9 cellular contexts compared by ENCODE assay signal in the genomic region with DNA sequence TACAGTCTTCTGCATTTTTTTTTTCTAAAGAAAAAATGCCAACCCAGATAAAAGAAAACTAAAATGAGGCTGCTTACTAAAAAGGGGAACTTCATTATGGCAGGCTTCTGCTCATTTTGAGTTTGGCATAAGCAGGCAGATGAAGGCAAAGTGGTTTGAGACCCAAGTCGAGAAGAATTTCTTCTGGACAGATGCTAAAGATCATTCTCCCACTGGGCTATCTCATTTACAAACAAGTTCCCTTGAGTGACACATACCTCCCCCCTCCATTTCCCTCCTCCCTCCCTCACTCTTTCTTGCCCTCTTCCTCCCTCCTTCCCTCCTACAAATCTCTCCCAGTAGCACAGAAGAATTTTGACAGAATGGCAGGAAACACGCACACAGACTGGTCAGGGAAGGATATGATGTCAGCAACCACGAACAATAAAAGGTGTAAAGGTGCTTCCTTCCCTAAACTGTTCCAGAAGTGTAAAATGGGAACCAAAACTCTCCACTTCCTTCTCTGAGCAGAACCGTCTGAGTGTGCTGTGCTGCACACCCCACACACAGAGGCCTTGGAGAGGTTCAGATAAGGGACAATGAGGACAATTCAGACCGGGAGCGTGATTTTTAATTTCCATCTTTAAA. TPM values are rescaled to one million over a fixed set of nuclear protein-coding genes. Genes with fewer than 3 reads are reported as not detected.
DNase-seq lines count a peak whose midpoint lies in the region; ATAC-seq, FAIRE-seq and TF ChIP-seq lines count a peak whose summit lies in the region.
"Had no signal": no experiment of that assay in that cellular context is flagged by ENCODE, and none has a peak within 500 bp of the region (broad histone marks: within the 10 kb centered on the region; RNA-seq: fewer than 3 reads in every experiment).

No MANE protein-coding gene starts in this region.

- peaks cover 13% of the 10 kb centered on the region for H3K4me1 Mint-ChIP-seq in activated CD4-positive, alpha-beta memory T cell treated with anti-CD3 and anti-CD28 coated beads, Interleukin-2, amount 10 ng/mL, durations not matched to agents 7 days and 5 days

- peaks cover 99% of the 10 kb centered on the region for H3K79me2 ChIP-seq in MM.1S (ENCODE audit: low read length)
- peaks cover 70% of the 10 kb centered on the region for H3K79me2 ChIP-seq in K562 (ENCODE audit: control insufficient read depth, insufficient read depth, low read length)

- no TSS peak for BruUV-seq in K562 (replicated peaks; lab: Mats Ljungman, UMichigan)

- peaks cover 75% of the 10 kb centered on the region for H3F3A ChIP-seq in MM.1S (ENCODE audit: insufficient read depth, low read length)

- H3K36me3 ChIP-seq in MM.1S (replicated peaks; ENCODE audit: insufficient read depth, low read length) (no peaks in the 10 kb centered on the region; the same call in 1 of the 2 replicates), K562 (ENCODE audit: control insufficient read depth, insufficient read depth, low read length) (peaks cover 14% of the 10 kb centered on the region), left lung (no peaks in the 10 kb centered on the region), upper lobe of left lung (peaks cover 0 to 8% (median 0%) of the 10 kb centered on the region in 4 donors)

- no peaks in the 10 kb centered on the region for H3K36me3 Mint-ChIP-seq in activated CD4-positive, alpha-beta memory T cell treated with anti-CD3 and anti-CD28 coated beads, Interleukin-2, amount 10 ng/mL, durations not matched to agents 7 days and 5 days (ENCODE audit: low read depth)

- H3K9me2 ChIP-seq in MM.1S (replicated peaks; ENCODE audit: insufficient read depth, low read length), result no peaks in the 10 kb centered on the region

- CTCF ChIA-PET in K562 (lab: Yijun Ruan, JAX; ENCODE audit: low intra/inter-chr PET ratio), result no interaction called here
- CTCF ChIA-PET in activated CD4-positive, alpha-beta memory T cell treated with anti-CD3 and anti-CD28 coated beads, Interleukin-2, amount 10 ng/mL, durations not matched to agents 7 days and 5 days (lab: Charles Lee), result no interaction called here

- H3K4me2 ChIP-seq in MM.1S (ENCODE audit: low read depth, low read length), result peak overlapping the region; percentile 96
- peak overlapping the region; percentile 73 for H3K4me2 ChIP-seq in K562 (ENCODE audit: insufficient read depth, low read length)

- TF ChIP-seq POLR2A in K562 (conservative IDR thresholded peaks at IDR 0.05) (no peak), upper lobe of left lung (IDR thresholded peaks at IDR 0.05) (peak in 1 of 4 donors; percentile 40)

- peak overlapping the region; percentile 88 for H3K9ac ChIP-seq in MM.1S (ENCODE audit: low read length)
- peak overlapping the region; percentile 30 to 31; a peak in 3 of 4 replicates for H3K9ac ChIP-seq in K562 (ENCODE audit: insufficient read depth in 1 of 2, low read depth in 2 of 2, low read length in 2 of 2)

- TF ChIP-seq EP300 in K562 (IDR thresholded peaks at IDR 0.05; ENCODE audit: low read length) (peak; percentile 6; the same call in 1 of the 2 replicates), upper lobe of left lung (IDR thresholded peaks at IDR 0.05) (peak; percentile 76 to 84 (median 79))

- DNase-seq in HFF-Myc (ENCODE audit: extremely low read depth, low read depth) (peak; percentile 94), MM.1S (peak; percentile 85), K562 (ENCODE audit: extremely low read depth in 1 of 4, low spot score in 3 of 4) (peak; percentile 17 to 72 (median 38)), left lung (peak in 1 of 2 donors; percentile 15), upper lobe of left lung (peak in 1 of 2 donors; percentile 33), NCI-H1417 (lab: John Stamatoyannopoulos, UW) (no peak)
- DNase-seq in activated CD4-positive, alpha-beta memory T cell treated with anti-CD3 and anti-CD28 coated beads, Interleukin-2, amount 10 ng/mL, durations not matched to agents 7 days and 5 days, result no peak
- DNase-seq: activated T-cell treated with anti-CD3 and anti-CD28 coated beads, Interleukin-2, amount 50 U/mL, for 4 hours had no signal

- H3K9me3 ChIP-seq in MM.1S (replicated peaks; ENCODE audit: insufficient read depth, low read length) (no peaks in the 10 kb centered on the region), K562 (replicated peaks; ENCODE audit: control insufficient read depth, insufficient read depth, low read depth, low read length) (no peaks in the 10 kb centered on the region), left lung (no peaks in the 10 kb centered on the region), upper lobe of left lung (no peaks in the 10 kb centered on the region)

- H3K4me1 ChIP-seq in MM.1S (ENCODE audit: low read length) (peaks cover 25% of the 10 kb centered on the region), K562 (replicated peaks in 1 of 2; ENCODE audit: control insufficient read depth in 2 of 2, insufficient read depth in 2 of 2, low read length in 2 of 2) (peaks cover 0 to 16% of the 10 kb centered on the region in 2 experiments; a peak in 3 of 5 replicates), left lung (peaks cover 9 to 61% of the 10 kb centered on the region in 2 donors), upper lobe of left lung (peaks cover 31 to 55% (median 45%) of the 10 kb centered on the region in 4 donors)

- no peak overlapping the region for H3K27ac Mint-ChIP-seq in activated CD4-positive, alpha-beta memory T cell treated with anti-CD3 and anti-CD28 coated beads, Interleukin-2, amount 10 ng/mL, durations not matched to agents 7 days and 5 days

- POLR2A ChIA-PET in K562 (lab: Yijun Ruan, JAX), result no interaction called here
- POLR2A ChIA-PET in activated CD4-positive, alpha-beta memory T cell treated with anti-CD3 and anti-CD28 coated beads, Interleukin-2, amount 10 ng/mL, durations not matched to agents 7 days and 5 days (lab: Charles Lee), result no interaction called here

- in situ Hi-C loops in K562 (cut with MboI), result no loop called here

- H3K9me1 ChIP-seq in K562 (ENCODE audit: control insufficient read depth, insufficient read depth, low read length), result no peaks in the 10 kb centered on the region

- H3K4me3 Mint-ChIP-seq in activated CD4-positive, alpha-beta memory T cell treated with anti-CD3 and anti-CD28 coated beads, Interleukin-2, amount 10 ng/mL, durations not matched to agents 7 days and 5 days, result no peak overlapping the region
- H3K4me3 Mint-ChIP-seq: activated T-cell treated with anti-CD3 and anti-CD28 coated beads, Interleukin-2, amount 50 U/mL, for 4 hours had no signal

- no peak overlapping the region for H2AFZ ChIP-seq in MM.1S (ENCODE audit: low read length)
- peak overlapping the region; percentile 79 for H2AFZ ChIP-seq in K562 (ENCODE audit: low read depth, low read length)

- H4K20me1 ChIP-seq in MM.1S (ENCODE audit: insufficient read depth, low read length) (no peaks in the 10 kb centered on the region), K562 (replicated peaks; ENCODE audit: control insufficient read depth, insufficient read depth, low read length) (no peaks in the 10 kb centered on the region)

- H3K27me3 ChIP-seq in MM.1S (replicated peaks; ENCODE audit: insufficient read depth, low read length), result no peaks in the 10 kb centered on the region
- H3K27me3 ChIP-seq in K562 (ENCODE audit: control insufficient read depth in 2 of 2, insufficient read depth in 2 of 2, low read length in 2 of 2), result no peaks in the 10 kb centered on the region
- no peaks in the 10 kb centered on the region for H3K27me3 ChIP-seq in left lung
- no peaks in the 10 kb centered on the region for H3K27me3 ChIP-seq in upper lobe of left lung

- H3K27me3 Mint-ChIP-seq in activated CD4-positive, alpha-beta memory T cell treated with anti-CD3 and anti-CD28 coated beads, Interleukin-2, amount 10 ng/mL, durations not matched to agents 7 days and 5 days, result peaks cover 5% of the 10 kb centered on the region

- TF ChIP-seq CTCF in HFF-Myc (IDR thresholded peaks at IDR 0.05; ENCODE audit: low read depth, low read length, missing control alignments) (no peak), MM.1S (IDR thresholded peaks at IDR 0.05; ENCODE audit: low read length) (no peak), K562 (IDR thresholded peaks at IDR 0.05 in 2 of 3, conservative IDR thresholded peaks at IDR 0.05 in 1 of 3; ENCODE audit: insufficient read depth in 2 of 3, low read depth in 1 of 3, low read length in 3 of 3) (no peak), left lung (IDR thresholded peaks at IDR 0.05) (no peak), upper lobe of left lung (IDR thresholded peaks at IDR 0.05) (no peak)

- peak; percentile 73 for ATAC-seq in GM18511 (IDR thresholded peaks at IDR 0.05; ENCODE audit: unreplicated experiment)
- ATAC-seq in K562, result peak; percentile 80
- ATAC-seq in left lung, result peak; percentile 83
- peak; percentile 82 to 86 for ATAC-seq in upper lobe of left lung (ENCODE audit: low FRiP score in 2 of 2)

- no peaks in the 10 kb centered on the region for H3K9me3 Mint-ChIP-seq in activated CD4-positive, alpha-beta memory T cell treated with anti-CD3 and anti-CD28 coated beads, Interleukin-2, amount 10 ng/mL, durations not matched to agents 7 days and 5 days
- H3K9me3 Mint-ChIP-seq: activated T-cell treated with anti-CD3 and anti-CD28 coated beads, Interleukin-2, amount 50 U/mL, for 4 hours had no signal

- TF ChIP-seq RAD21 in K562 (CRISPR knock-in tag; conservative IDR thresholded peaks at IDR 0.05 in 1 of 2, IDR thresholded peaks at IDR 0.05 in 1 of 2), result no peak

- WGBS in K562 (ENCODE audit: insufficient coverage, low coverage, missing lambda C conversion rate), result 3% methylated on average over 6 of the region's 6 CpGs
- 17 to 21% methylated on average over 6 of the region's 6 CpGs for WGBS in upper lobe of left lung, 2 donors

- FAIRE-seq in K562 (lab: Jason Lieb, UNC), result peak; percentile 63

- intact Hi-C loops in K562 (cut with micrococcal nuclease) (loop anchor here (5.0 kb wide), 2 partner anchors 55 to 300 kb away; a partner anchor contains a TSS), left lung (cut with DNase I) (no loop called here)

- H3K27ac ChIP-seq in MM.1S (ENCODE audit: low read length) (peak overlapping the region; percentile 97), K562 (ENCODE audit: extremely low read depth, low read depth, low read length) (peak overlapping the region; percentile 69; the same call in 2 of the 3 replicates), left lung (peak overlapping the region; percentile 67 to 71), upper lobe of left lung (peak overlapping the region; percentile 63 to 84 (median 74))

- H3K4me3 ChIP-seq in HFF-Myc (replicated peaks; ENCODE audit: low read depth, low read length), result no peak overlapping the region
- H3K4me3 ChIP-seq in MM.1S (ENCODE audit: low read length), result peak overlapping the region; percentile 71
- no peak overlapping the region for H3K4me3 ChIP-seq in K562
- no peak overlapping the region for H3K4me3 ChIP-seq in left lung
- H3K4me3 ChIP-seq in upper lobe of left lung, result no peak overlapping the region

RNA-seq across cellular contexts. Expression of a gene that starts 55.9 kb away (rescaled TPM):
- total RNA-seq in K562 (2011; cell fraction: chromatin; rRNA removed; ENCODE audit: low replicate concordance), result 52.4 and 139 TPM in 2 replicates
- 18.3 and 23.4 TPM in 2 replicates for total RNA-seq in K562 (2011; cell fraction: nucleolus; rRNA removed)
- 41.7 and 68.3 TPM in 2 replicates for total RNA-seq in K562 (2011; cell fraction: nucleoplasm; rRNA removed)
- total RNA-seq in K562 (2014; rRNA removed) (47.6 and 50.1 TPM in 2 replicates), K562 (2014; rRNA removed; fragmentation: Illumina TruSeq; extraction: Trizol) (62.4 and 74.7 TPM in 2 replicates), K562 (2015; rRNA removed; fragmentation: Illumina TruSeq; extraction: Trizol) (52.6 and 58.3 TPM in 2 replicates), K562 (2021) (56.5 and 64.5 TPM in 2 replicates), left lung (10 to 100 TPM; 45.7 to 46.1 TPM), upper lobe of left lung (10 to 100 TPM; 20.5 to 46.2 (median 35.8) TPM)
- polyA plus RNA-seq in K562 (2011; rRNA removed) (35.4 and 37.6 TPM in 2 replicates), K562 (2014; fragmentation: Illumina TruSeq; extraction: Trizol) (62.3 and 67.8 TPM in 2 replicates), K562 (2014; fragmentation: Nextera tagmentation; extraction: Ambion mirVana) (10 to 100 TPM; 48.2 to 66.3 TPM), K562 (2014; rRNA removed) (25.1 and 28.8 TPM in 2 replicates)
- 57.3 and 69.3 TPM in 2 replicates for polyA plus RNA-seq in K562 (2011; cell fraction: cytosol; rRNA removed)
- polyA plus RNA-seq in K562 (2011; cell fraction: nucleus; rRNA removed), result 45.1 and 48.9 TPM in 2 replicates
- 25.7 and 46.6 TPM in 2 replicates for polyA plus RNA-seq in K562 (2012)
- polyA minus RNA-seq in K562 (2011; rRNA and poly(A)+ RNA removed), result 181 and 196 TPM in 2 replicates
- 45.1 and 47.7 TPM in 2 replicates for polyA minus RNA-seq in K562 (2011; cell fraction: cytosol; rRNA and poly(A)+ RNA removed)
- 97.3 and 153 TPM in 2 replicates for polyA minus RNA-seq in K562 (2011; cell fraction: nucleus; rRNA and poly(A)+ RNA removed)
- under 1 TPM in 1 of 2 experiments, not detected in 1; 0.03 TPM for total RNA-seq in activated CD4-positive, alpha-beta memory T cell treated with anti-CD3 and anti-CD28 coated beads, Interleukin-2, amount 10 ng/mL, durations not matched to agents 7 days and 5 days

Comparison
In these comparisons a context has a peak if more than half of its experiments do, and no peak if none do; other contexts are left out.
1. DNase-seq: peak in HFF-Myc (single experiment), MM.1S (single experiment) and K562 (4 of 4); none in activated CD4-positive, alpha-beta memory T cell treated with anti-CD3 and anti-CD28 coated beads, Interleukin-2, amount 10 ng/mL, durations not matched to agents 7 days and 5 days (single experiment) and NCI-H1417 (0 of 3).
2. RNA of a gene that starts 55.9 kb away (total RNA-seq): 18.3 to 139 TPM in K562, 45.7 to 46.1 TPM in left lung and 20.5 to 46.2 TPM in upper lobe of left lung; 0.03 TPM in activated CD4-positive, alpha-beta memory T cell treated with anti-CD3 and anti-CD28 coated beads, Interleukin-2, amount 10 ng/mL, durations not matched to agents 7 days and 5 days; every median in the first group is over 10 times any median in the second.
3. Peak in every context shown above with its lines, with median percentiles within 50 percentile points of each other: ATAC-seq and H3K27ac ChIP-seq.